Comparison of ENCODE assay signal across 40 cellular contexts in genomic region chr1:157115429-157115838, GRCh38. TPM values are rescaled to one million over a fixed set of nuclear protein-coding genes. Genes with fewer than 3 reads are reported as not detected.
DNase-seq lines count a peak whose midpoint lies in the region; ATAC-seq, FAIRE-seq and TF ChIP-seq lines count a peak whose summit lies in the region.
"Had no signal": no experiment of that assay in that cellular context is flagged by ENCODE, and none has a peak within 500 bp of the region (broad histone marks: within the 10 kb centered on the region; RNA-seq: fewer than 3 reads in every experiment).

No MANE protein-coding gene starts in this region.

- POLR2A ChIA-PET in HepG2 (lab: Yijun Ruan, JAX), result no interaction called here

- H3K4me3 Mint-ChIP-seq in activated T-helper 17 cell treated with anti-CD3 and anti-CD28 coated beads, Interleukin-2, amount 50 U/mL, for 72 hours, result no peak overlapping the region
- no peak overlapping the region for H3K4me3 Mint-ChIP-seq in stimulated activated memory B cell treated with anti-CD40 and anti-IgM and Interleukin-4, amounts not matched to agents 10 μg/mL and 1 μg/mL and 100 μg/mL, for 72 hours
- H3K4me3 Mint-ChIP-seq in activated T-helper 1 cell treated with anti-CD3 and anti-CD28 coated beads, Interleukin-12 subunit alpha, Interleukin-12 subunit beta, Interleukin-2, Interleukin-4 antibody, amounts not matched to agents 30 ng/mL and 10 ng/mL and 1 ng/mL, durations not matched to agents 14 hours and 24 hours and 36 hours, result no peak overlapping the region
- H3K4me3 Mint-ChIP-seq: activated naive CD8-positive, alpha-beta T cell treated with anti-CD3 and anti-CD28 coated beads, Interleukin-2, amount 10 ng/mL, durations not matched to agents 7 days and 5 days; CD14-positive monocyte; mesothelial cell of epicardium; stimulated activated naive B cell treated with anti-CD40 and anti-IgM and Interleukin-4, amounts not matched to agents 10 μg/mL and 1 μg/mL and 100 μg/mL, for 72 hours; T-helper 17 cell had no signal

- intact Hi-C loops in HepG2 (cut with micrococcal nuclease; ENCODE audit: unreplicated experiment), result no loop called here
- intact Hi-C loops in activated T-helper 1 cell treated with anti-CD3 and anti-CD28 coated beads, Interleukin-12 subunit alpha, Interleukin-12 subunit beta, Interleukin-2, Interleukin-4 antibody, amounts not matched to agents 30 ng/mL and 10 ng/mL and 1 ng/mL, durations not matched to agents 14 hours and 24 hours and 36 hours (cut with micrococcal nuclease), result no loop called here

- no peak for TF ChIP-seq EP300 in HepG2 (IDR thresholded peaks at IDR 0.05; ENCODE audit: low read depth in 2 of 2, low read length in 2 of 2)
- no peak for TF ChIP-seq EP300 in HepG2 (CRISPR knock-in tag; IDR thresholded peaks at IDR 0.05; ENCODE audit: borderline replicate concordance)

- 20% methylated on average over 3 of the region's 3 CpGs for WGBS in HepG2 (ENCODE audit: low lambda C conversion rate)

- H3K4me1 Mint-ChIP-seq in activated T-helper 17 cell treated with anti-CD3 and anti-CD28 coated beads, Interleukin-2, amount 50 U/mL, for 72 hours, result peaks cover 20% of the 10 kb centered on the region
- peaks cover 26% of the 10 kb centered on the region for H3K4me1 Mint-ChIP-seq in stimulated activated memory B cell treated with anti-CD40 and anti-IgM and Interleukin-4, amounts not matched to agents 10 μg/mL and 1 μg/mL and 100 μg/mL, for 72 hours
- peaks cover 16% of the 10 kb centered on the region for H3K4me1 Mint-ChIP-seq in activated T-helper 1 cell treated with anti-CD3 and anti-CD28 coated beads, Interleukin-12 subunit alpha, Interleukin-12 subunit beta, Interleukin-2, Interleukin-4 antibody, amounts not matched to agents 30 ng/mL and 10 ng/mL and 1 ng/mL, durations not matched to agents 14 hours and 24 hours and 36 hours (ENCODE audit: low read depth)

- H4K20me1 ChIP-seq in HepG2 (ENCODE audit: insufficient read depth, low read length), result no peaks in the 10 kb centered on the region

- no peak overlapping the region for H3K4me3 ChIP-seq in HepG2 (replicated peaks in 1 of 3; ENCODE audit: insufficient read depth in 1 of 3, low read depth in 2 of 3, low read length in 3 of 3)
- H3K4me3 ChIP-seq: ascending aorta, colonic mucosa, MG63, PC-9 had no signal

- peak overlapping the region; percentile 33 for H3K27ac Mint-ChIP-seq in activated T-helper 17 cell treated with anti-CD3 and anti-CD28 coated beads, Interleukin-2, amount 50 U/mL, for 72 hours
- H3K27ac Mint-ChIP-seq in stimulated activated memory B cell treated with anti-CD40 and anti-IgM and Interleukin-4, amounts not matched to agents 10 μg/mL and 1 μg/mL and 100 μg/mL, for 72 hours, result peak overlapping the region; percentile 40
- no peak overlapping the region for H3K27ac Mint-ChIP-seq in activated T-helper 1 cell treated with anti-CD3 and anti-CD28 coated beads, Interleukin-12 subunit alpha, Interleukin-12 subunit beta, Interleukin-2, Interleukin-4 antibody, amounts not matched to agents 30 ng/mL and 10 ng/mL and 1 ng/mL, durations not matched to agents 14 hours and 24 hours and 36 hours
- H3K27ac Mint-ChIP-seq: activated naive CD8-positive, alpha-beta T cell treated with anti-CD3 and anti-CD28 coated beads, Interleukin-2, amount 10 ng/mL, durations not matched to agents 7 days and 5 days; CD14-positive monocyte; mesothelial cell of epicardium; stimulated activated naive B cell treated with anti-CD40 and anti-IgM and Interleukin-4, amounts not matched to agents 10 μg/mL and 1 μg/mL and 100 μg/mL, for 72 hours; T-helper 17 cell had no signal

- TF ChIP-seq CTCF in HepG2 (CRISPR knock-in tag; IDR thresholded peaks at IDR 0.05), result no peak

- no peaks in the 10 kb centered on the region for H3K9me3 Mint-ChIP-seq in activated T-helper 17 cell treated with anti-CD3 and anti-CD28 coated beads, Interleukin-2, amount 50 U/mL, for 72 hours
- no peaks in the 10 kb centered on the region for H3K9me3 Mint-ChIP-seq in stimulated activated memory B cell treated with anti-CD40 and anti-IgM and Interleukin-4, amounts not matched to agents 10 μg/mL and 1 μg/mL and 100 μg/mL, for 72 hours
- H3K9me3 Mint-ChIP-seq in activated T-helper 1 cell treated with anti-CD3 and anti-CD28 coated beads, Interleukin-12 subunit alpha, Interleukin-12 subunit beta, Interleukin-2, Interleukin-4 antibody, amounts not matched to agents 30 ng/mL and 10 ng/mL and 1 ng/mL, durations not matched to agents 14 hours and 24 hours and 36 hours, result no peaks in the 10 kb centered on the region
- H3K9me3 Mint-ChIP-seq: activated naive CD8-positive, alpha-beta T cell treated with anti-CD3 and anti-CD28 coated beads, Interleukin-2, amount 10 ng/mL, durations not matched to agents 7 days and 5 days; mesothelial cell of epicardium; naive B cell; stimulated activated naive B cell treated with anti-CD40 and anti-IgM and Interleukin-4, amounts not matched to agents 10 μg/mL and 1 μg/mL and 100 μg/mL, for 72 hours had no signal

- no peaks in the 10 kb centered on the region for H3K36me3 ChIP-seq in HepG2 (replicated peaks in 1 of 2; ENCODE audit: control insufficient read depth in 1 of 2, insufficient read depth in 2 of 2, low read length in 2 of 2)
- H3K36me3 ChIP-seq: ascending aorta, colonic mucosa, MG63 had no signal

- H3K4me1 ChIP-seq in HepG2 (ENCODE audit: insufficient read depth, low read length), result peaks cover 5% of the 10 kb centered on the region; the same call in 1 of the 2 replicates
- H3K4me1 ChIP-seq: ascending aorta, Caco-2, colonic mucosa had no signal

- H3K27me3 Mint-ChIP-seq in activated T-helper 17 cell treated with anti-CD3 and anti-CD28 coated beads, Interleukin-2, amount 50 U/mL, for 72 hours, result peaks cover 7% of the 10 kb centered on the region
- H3K27me3 Mint-ChIP-seq in stimulated activated memory B cell treated with anti-CD40 and anti-IgM and Interleukin-4, amounts not matched to agents 10 μg/mL and 1 μg/mL and 100 μg/mL, for 72 hours, result peaks cover 25% of the 10 kb centered on the region
- H3K27me3 Mint-ChIP-seq in activated T-helper 1 cell treated with anti-CD3 and anti-CD28 coated beads, Interleukin-12 subunit alpha, Interleukin-12 subunit beta, Interleukin-2, Interleukin-4 antibody, amounts not matched to agents 30 ng/mL and 10 ng/mL and 1 ng/mL, durations not matched to agents 14 hours and 24 hours and 36 hours (ENCODE audit: insufficient read depth), result peaks cover 12% of the 10 kb centered on the region

- no peaks in the 10 kb centered on the region for H3K9me3 ChIP-seq in HepG2 (ENCODE audit: low read length)
- H3K9me3 ChIP-seq: ascending aorta, Caco-2, colonic mucosa, MG63 had no signal

- ATAC-seq in activated T-helper 17 cell treated with anti-CD3 and anti-CD28 coated beads, Interleukin-2, amount 50 U/mL, for 72 hours (replicated peaks), result no peak
- ATAC-seq in HepG2 (peak; percentile 18; the same call in 1 of the 3 replicates), GM21717 (IDR thresholded peaks at IDR 0.05; ENCODE audit: unreplicated experiment) (no peak)
- ATAC-seq in stimulated activated memory B cell treated with anti-CD40 and anti-IgM and Interleukin-4, amounts not matched to agents 10 μg/mL and 1 μg/mL and 100 μg/mL, for 72 hours, result no peak
- ATAC-seq: activated CD4-positive, CD25-positive, alpha-beta regulatory T cell treated with anti-CD3 and anti-CD28 coated beads, Interleukin-2, amount 50 U/mL, for 24 hours; stimulated activated naive B cell treated with anti-CD40 and anti-IgM and Interleukin-4, amounts not matched to agents 10 μg/mL and 1 μg/mL and 100 μg/mL, for 72 hours; T-helper 17 cell had no signal

- no peaks in the 10 kb centered on the region for H3K79me2 ChIP-seq in HepG2 (ENCODE audit: insufficient read depth, low read length)

- DNase-seq in NCI-H82 (lab: John Stamatoyannopoulos, UW) (peak; percentile 60), NCI-H82 treated with DMSO at 0.1 percent for 48 hours (lab: John Stamatoyannopoulos, UW; ENCODE audit: unreplicated experiment) (no peak), HepG2 (ENCODE audit: low spot score) (no peak), nucleus accumbens (lab: John Stamatoyannopoulos, UW) (no peak)
- DNase-seq in activated T-helper 1 cell treated with anti-CD3 and anti-CD28 coated beads, Interleukin-12 subunit alpha, Interleukin-12 subunit beta, Interleukin-2, Interleukin-4 antibody, amounts not matched to agents 30 ng/mL and 10 ng/mL and 1 ng/mL, durations not matched to agents 14 hours and 24 hours and 36 hours (ENCODE audit: low spot score), result no peak
- DNase-seq: activated CD4-positive, alpha-beta T cell treated with anti-CD3 and anti-CD28 coated beads, Interleukin-2, amount 50 U/mL, for 48 hours; activated gamma-delta T cell; activated naive CD8-positive, alpha-beta T cell treated with anti-CD3 and anti-CD28 coated beads, Interleukin-2, amount 10 ng/mL, durations not matched to agents 7 days and 5 days; colonic mucosa; effector CD8-positive, alpha-beta T cell; KG1; MG63; naive B cell; NCI-H1105 treated with DMSO at 0.1 percent for 48 hours; NCI-H1930; NCI-H524; NK-92 treated with Interleukin-12 subunit alpha and Interleukin-12 subunit beta, amount 100 ng/mL, for 24 hours; occipital lobe; PC-9; stimulated activated naive B cell treated with anti-CD40 and anti-IgM and Interleukin-4, amounts not matched to agents 10 μg/mL and 1 μg/mL and 100 μg/mL, for 72 hours; substantia nigra; T-helper 17 cell; trophoblast cell had no signal

- in situ Hi-C loops in HepG2 (cut with HindIII; ENCODE audit: extremely low pct_ligation_motif_present, low pct_unique_long_range_greater_than_20kb), result no loop called here

- H3K4me2 ChIP-seq in HepG2 (ENCODE audit: low read depth, low read length), result no peak overlapping the region
- H3K4me2 ChIP-seq: PC-9 had no signal

- H3K9ac ChIP-seq in HepG2 (ENCODE audit: insufficient read depth, low read depth, low read length), result no peak overlapping the region

- CTCF ChIA-PET in HepG2 (lab: Yijun Ruan, JAX; ENCODE audit: low intra/inter-chr PET ratio, low total read pairs), result no interaction called here

- no peak for FAIRE-seq in HepG2 (lab: Jason Lieb, UNC)
- FAIRE-seq: HTR-8/SVneo, keratinocyte, TTC549 had no signal

- H3K27ac ChIP-seq in HepG2 (ENCODE audit: extremely low read length, insufficient read depth, low read length), result no peak overlapping the region
- H3K27ac ChIP-seq: ascending aorta, colonic mucosa, PC-9 had no signal

- TF ChIP-seq POLR2A in HepG2 (IDR thresholded peaks at IDR 0.05; ENCODE audit: insufficient read depth in 1 of 2, low read depth in 2 of 2, low read length in 2 of 2), result no peak

- H3K36me3 Mint-ChIP-seq in activated T-helper 17 cell treated with anti-CD3 and anti-CD28 coated beads, Interleukin-2, amount 50 U/mL, for 72 hours (ENCODE audit: low read depth), result no peaks in the 10 kb centered on the region
- H3K36me3 Mint-ChIP-seq in stimulated activated memory B cell treated with anti-CD40 and anti-IgM and Interleukin-4, amounts not matched to agents 10 μg/mL and 1 μg/mL and 100 μg/mL, for 72 hours, result peaks cover 6% of the 10 kb centered on the region
- no peaks in the 10 kb centered on the region for H3K36me3 Mint-ChIP-seq in activated T-helper 1 cell treated with anti-CD3 and anti-CD28 coated beads, Interleukin-12 subunit alpha, Interleukin-12 subunit beta, Interleukin-2, Interleukin-4 antibody, amounts not matched to agents 30 ng/mL and 10 ng/mL and 1 ng/mL, durations not matched to agents 14 hours and 24 hours and 36 hours (ENCODE audit: low read depth)
- H3K36me3 Mint-ChIP-seq: CD14-positive monocyte, mesothelial cell of epicardium, naive B cell had no signal

- H2AFZ ChIP-seq in HepG2 (ENCODE audit: low read length), result no peak overlapping the region
- H2AFZ ChIP-seq: PC-9 had no signal

- no TSS peak for BruUV-seq in HepG2 (replicated peaks; lab: Mats Ljungman, UMichigan)

- TF ChIP-seq RAD21 in HepG2 (CRISPR knock-in tag; IDR thresholded peaks at IDR 0.05), result no peak

- peaks cover 11 to 41% of the 10 kb centered on the region in 2 experiments; a peak in 4 of 5 replicates for H3K27me3 ChIP-seq in HepG2 (ENCODE audit: control insufficient read depth in 1 of 2, insufficient read depth in 2 of 2, low read length in 2 of 2)
- H3K27me3 ChIP-seq: ascending aorta, colonic mucosa, MG63 had no signal

RNA-seq across cellular contexts. Expression of gene ETV3L, which starts 15.8 kb away (rescaled TPM):
- under 1 TPM in 1 of 2 donors, not detected in 1; 0.26 TPM for total RNA-seq in activated T-helper 17 cell treated with anti-CD3 and anti-CD28 coated beads, Interleukin-2, amount 50 U/mL, for 72 hours
- not detected in 2 replicates for total RNA-seq in HepG2 (2016; rRNA removed; fragmentation: Illumina TruSeq; extraction: Trizol)
- total RNA-seq in HepG2 (2016; cell fraction: cytosol; rRNA removed; fragmentation: Illumina TruSeq; extraction: Trizol; ENCODE audit: low read depth), result not detected in 2 replicates
- total RNA-seq in HepG2 (2016; cell fraction: insoluble cytoplasmic fraction; rRNA removed; fragmentation: Illumina TruSeq; extraction: Trizol), result not detected in 2 replicates
- not detected in 2 replicates for total RNA-seq in HepG2 (2016; cell fraction: membrane; rRNA removed; fragmentation: Illumina TruSeq; extraction: Trizol)
- total RNA-seq in HepG2 (2016; cell fraction: nucleus; rRNA removed; fragmentation: Illumina TruSeq; extraction: Trizol), result not detected in 2 replicates
- polyA plus RNA-seq in HepG2 (2011; rRNA removed), result not detected in 2 replicates
- not detected in 2 replicates for polyA plus RNA-seq in HepG2 (2011; cell fraction: cytosol; rRNA removed)
- not detected in 2 replicates for polyA plus RNA-seq in HepG2 (2011; cell fraction: nucleus; rRNA removed)
- not detected in 2 replicates for polyA plus RNA-seq in HepG2 (2012)
- not detected in 2 replicates for polyA plus RNA-seq in HepG2 (2016; cell fraction: cytosol; fragmentation: Illumina TruSeq; extraction: Trizol; ENCODE audit: low read depth)
- polyA plus RNA-seq in HepG2 (2016; cell fraction: insoluble cytoplasmic fraction; fragmentation: Illumina TruSeq; extraction: Trizol; ENCODE audit: low read depth), result not detected in 2 replicates
- polyA plus RNA-seq in HepG2 (2016; cell fraction: membrane; fragmentation: Illumina TruSeq; extraction: Trizol; ENCODE audit: low read depth), result not detected in 2 replicates
- polyA plus RNA-seq in HepG2 (2016; cell fraction: nucleus; fragmentation: Illumina TruSeq; extraction: Trizol; ENCODE audit: insufficient read depth, low read depth), result not detected in 2 replicates
- polyA minus RNA-seq in HepG2 (2011; rRNA and poly(A)+ RNA removed; ENCODE audit: low replicate concordance), result not detected in 2 replicates
- polyA minus RNA-seq in HepG2 (2011; cell fraction: cytosol; rRNA and poly(A)+ RNA removed), result not detected in 2 replicates
- polyA minus RNA-seq in HepG2 (2011; cell fraction: nucleus; rRNA and poly(A)+ RNA removed), result not detected in 2 replicates
- not detected in 2 replicates for total RNA-seq in activated T-helper 1 cell treated with anti-CD3 and anti-CD28 coated beads, Interleukin-12 subunit alpha, Interleukin-12 subunit beta, Interleukin-2, Interleukin-4 antibody, amounts not matched to agents 30 ng/mL and 10 ng/mL and 1 ng/mL, durations not matched to agents 14 hours and 24 hours and 36 hours
- total RNA-seq: A172; activated naive CD8-positive, alpha-beta T cell treated with anti-CD3 and anti-CD28 coated beads, Interleukin-2, amount 10 ng/mL, durations not matched to agents 7 days and 5 days; ascending aorta; Caco-2; colonic mucosa; epithelial cell of proximal tubule; glomerular endothelial cell; H4; liver; mesothelial cell of epicardium; occipital lobe; PC-9; pulmonary artery endothelial cell had no signal
- polyA plus RNA-seq: keratinocyte, liver had no signal

RNA-seq across cellular contexts. Expression of gene ETV3, which starts 22.8 kb away (rescaled TPM):
- 10 to 100 TPM; 18.4 to 39.4 TPM for total RNA-seq in activated T-helper 17 cell treated with anti-CD3 and anti-CD28 coated beads, Interleukin-2, amount 50 U/mL, for 72 hours
- 5.8 and 8.5 TPM in 2 replicates for total RNA-seq in HepG2 (2016; rRNA removed; fragmentation: Illumina TruSeq; extraction: Trizol)
- total RNA-seq in HepG2 (2016; cell fraction: cytosol; rRNA removed; fragmentation: Illumina TruSeq; extraction: Trizol; ENCODE audit: low read depth), result 0.81 and 1.4 TPM in 2 replicates
- total RNA-seq in HepG2 (2016; cell fraction: insoluble cytoplasmic fraction; rRNA removed; fragmentation: Illumina TruSeq; extraction: Trizol), result 5.7 and 7.6 TPM in 2 replicates
- 4.0 and 4.1 TPM in 2 replicates for total RNA-seq in HepG2 (2016; cell fraction: membrane; rRNA removed; fragmentation: Illumina TruSeq; extraction: Trizol)
- total RNA-seq in HepG2 (2016; cell fraction: nucleus; rRNA removed; fragmentation: Illumina TruSeq; extraction: Trizol), result 8.1 and 8.4 TPM in 2 replicates
- 4.2 and 4.6 TPM in 2 replicates for polyA plus RNA-seq in HepG2 (2011; rRNA removed)
- 2.6 and 3.2 TPM in 2 replicates for polyA plus RNA-seq in HepG2 (2011; cell fraction: cytosol; rRNA removed)
- 4.0 and 5.1 TPM in 2 replicates for polyA plus RNA-seq in HepG2 (2011; cell fraction: nucleus; rRNA removed)
- 4.8 and 4.9 TPM in 2 replicates for polyA plus RNA-seq in HepG2 (2012)
- 0.11 and 0.12 TPM in 2 replicates for polyA plus RNA-seq in HepG2 (2016; cell fraction: cytosol; fragmentation: Illumina TruSeq; extraction: Trizol; ENCODE audit: low read depth)
- polyA plus RNA-seq in HepG2 (2016; cell fraction: insoluble cytoplasmic fraction; fragmentation: Illumina TruSeq; extraction: Trizol; ENCODE audit: low read depth), result 6.3 and 6.4 TPM in 2 replicates
- polyA plus RNA-seq in HepG2 (2016; cell fraction: membrane; fragmentation: Illumina TruSeq; extraction: Trizol; ENCODE audit: low read depth), result 0.88 and 1.1 TPM in 2 replicates
- 7.2 and 7.6 TPM in 2 replicates for polyA plus RNA-seq in HepG2 (2016; cell fraction: nucleus; fragmentation: Illumina TruSeq; extraction: Trizol; ENCODE audit: insufficient read depth, low read depth)
- polyA minus RNA-seq in HepG2 (2011; rRNA and poly(A)+ RNA removed; ENCODE audit: low replicate concordance), result 11.8 and 25.1 TPM in 2 replicates
- polyA minus RNA-seq in HepG2 (2011; cell fraction: cytosol; rRNA and poly(A)+ RNA removed), result 6.7 and 7.9 TPM in 2 replicates
- polyA minus RNA-seq in HepG2 (2011; cell fraction: nucleus; rRNA and poly(A)+ RNA removed), result 14.3 and 14.7 TPM in 2 replicates
- 47.6 and 51.3 TPM in 2 replicates for total RNA-seq in activated T-helper 1 cell treated with anti-CD3 and anti-CD28 coated beads, Interleukin-12 subunit alpha, Interleukin-12 subunit beta, Interleukin-2, Interleukin-4 antibody, amounts not matched to agents 30 ng/mL and 10 ng/mL and 1 ng/mL, durations not matched to agents 14 hours and 24 hours and 36 hours
